Comparison of ENCODE assay signal across 26 cellular contexts in genomic region chr2:190462611-190463010, GRCh38. TPM values are rescaled to one million over a fixed set of nuclear protein-coding genes. Genes with fewer than 3 reads are reported as not detected.
DNase-seq lines count a peak whose midpoint lies in the region; ATAC-seq, FAIRE-seq and TF ChIP-seq lines count a peak whose summit lies in the region.
"Had no signal": no experiment of that assay in that cellular context is flagged by ENCODE, and none has a peak within 500 bp of the region (broad histone marks: within the 10 kb centered on the region; RNA-seq: fewer than 3 reads in every experiment).

No MANE protein-coding gene starts in this region.

- no peak overlapping the region for H3K27ac ChIP-seq in CD4-positive, CD25-positive, alpha-beta regulatory T cell (ENCODE audit: insufficient read depth, low read length, poor library complexity, severe bottlenecking)
- H3K27ac ChIP-seq in CD4-positive, alpha-beta memory T cell (ENCODE audit: low read depth, low read length), result no peak overlapping the region
- H3K27ac ChIP-seq in Karpas-422 (ENCODE audit: low read length) (peak overlapping the region; percentile 45), K562 (ENCODE audit: extremely low read depth, low read depth, low read length) (peak overlapping the region; percentile 21)
- H3K27ac ChIP-seq: C4-2B, HL-60, RWPE1 had no signal

- TF ChIP-seq RAD21 in K562 (CRISPR knock-in tag; conservative IDR thresholded peaks at IDR 0.05 in 1 of 2, IDR thresholded peaks at IDR 0.05 in 1 of 2), result no peak

- H3K79me2 ChIP-seq in Karpas-422 (ENCODE audit: low read length), result peaks cover 92% of the 10 kb centered on the region
- H3K79me2 ChIP-seq in K562 (ENCODE audit: control insufficient read depth, insufficient read depth, low read length), result no peaks in the 10 kb centered on the region; the same call in 1 of the 3 replicates

- POLR2A ChIA-PET in CD4-positive, alpha-beta memory T cell (lab: Charles Lee; ENCODE audit: partially characterized antibody), result no interaction called here
- POLR2A ChIA-PET in K562 (lab: Yijun Ruan, JAX), result interaction anchor here (0.7 to 1.1 kb wide), 5 partner anchors 10 to 1215 kb away, joined by 3 to 4 read pairs (median 3); no protein-coding TSS in a partner anchor

- H3K9me3 ChIP-seq in CD4-positive, CD25-positive, alpha-beta regulatory T cell (ENCODE audit: control insufficient read depth in 2 of 2, low read length in 2 of 2), result no peaks in the 10 kb centered on the region
- H3K9me3 ChIP-seq in CD4-positive, alpha-beta memory T cell (ENCODE audit: control insufficient read depth in 1 of 2, low read length in 2 of 2), result no peaks in the 10 kb centered on the region
- H3K9me3 ChIP-seq in Karpas-422 (ENCODE audit: low read length), result no peaks in the 10 kb centered on the region
- H3K9me3 ChIP-seq in K562 (replicated peaks; ENCODE audit: control insufficient read depth, insufficient read depth, low read depth, low read length), result 0 out of 2 replicates have a peak, but pooled peaks cover 4% of the 10 kb centered on the region

- no peaks in the 10 kb centered on the region for H3K27me3 ChIP-seq in CD4-positive, CD25-positive, alpha-beta regulatory T cell (ENCODE audit: control insufficient read depth, insufficient read depth, low read length)
- H3K27me3 ChIP-seq in CD4-positive, alpha-beta memory T cell (ENCODE audit: insufficient read depth, low read length), result no peaks in the 10 kb centered on the region
- H3K27me3 ChIP-seq in Karpas-422 (ENCODE audit: low read length) (no peaks in the 10 kb centered on the region), K562 (ENCODE audit: control insufficient read depth in 2 of 2, insufficient read depth in 2 of 2, low read length in 2 of 2) (no peaks in the 10 kb centered on the region)

- H3K9me3 Mint-ChIP-seq in CD4-positive, CD25-positive, alpha-beta regulatory T cell, result no peaks in the 10 kb centered on the region
- H3K9me3 Mint-ChIP-seq in CD4-positive, alpha-beta memory T cell, result no peaks in the 10 kb centered on the region
- peaks cover 1% of the 10 kb centered on the region for H3K9me3 Mint-ChIP-seq in activated naive CD4-positive, alpha-beta T cell treated with anti-CD3 and anti-CD28 coated beads, Interleukin-2, amount 10 ng/mL, durations not matched to agents 7 days and 5 days
- H3K9me3 Mint-ChIP-seq: T-cell had no signal

- H3K4me2 ChIP-seq in Karpas-422 (ENCODE audit: low read depth, low read length, poor library complexity, severe bottlenecking) (no peak overlapping the region), K562 (ENCODE audit: insufficient read depth, low read length) (peak overlapping the region; percentile 30)

- no peak for ATAC-seq in CD4-positive, CD25-positive, alpha-beta regulatory T cell (ENCODE audit: low read depth in 2 of 2)
- peak; percentile 72 for ATAC-seq in K562
- ATAC-seq in GM19452 (IDR thresholded peaks at IDR 0.05; ENCODE audit: unreplicated experiment), result no peak
- ATAC-seq: Panc1, T-cell had no signal

- no peak overlapping the region for H3K4me3 ChIP-seq in CD4-positive, CD25-positive, alpha-beta regulatory T cell (ENCODE audit: low read depth, low read length)
- no peak overlapping the region for H3K4me3 ChIP-seq in CD4-positive, alpha-beta memory T cell (ENCODE audit: low read length in 2 of 2)
- H3K4me3 ChIP-seq in Karpas-422 (ENCODE audit: low read length), result no peak overlapping the region
- no peak overlapping the region for H3K4me3 ChIP-seq in K562

- no peak overlapping the region for H3K9ac ChIP-seq in Karpas-422 (ENCODE audit: low read length)
- no peak overlapping the region for H3K9ac ChIP-seq in K562 (ENCODE audit: insufficient read depth in 1 of 2, low read depth in 2 of 2, low read length in 2 of 2)

- no peak overlapping the region for H2AFZ ChIP-seq in Karpas-422 (ENCODE audit: low read length)
- H2AFZ ChIP-seq in K562 (ENCODE audit: low read depth, low read length), result no peak overlapping the region

- peaks cover 11% of the 10 kb centered on the region for H3K4me1 ChIP-seq in CD4-positive, CD25-positive, alpha-beta regulatory T cell (ENCODE audit: control insufficient read depth, insufficient read depth, low read length, poor library complexity, severe bottlenecking)
- peaks cover 57% of the 10 kb centered on the region for H3K4me1 ChIP-seq in CD4-positive, alpha-beta memory T cell (ENCODE audit: insufficient read depth, low read length)
- H3K4me1 ChIP-seq in Karpas-422 (ENCODE audit: low read length) (peaks cover 69% of the 10 kb centered on the region), K562 (replicated peaks in 1 of 2; ENCODE audit: control insufficient read depth in 2 of 2, insufficient read depth in 2 of 2, low read length in 2 of 2) (peaks cover 20 to 76% of the 10 kb centered on the region in 2 experiments)

- in situ Hi-C loops in K562 (cut with MboI), result no loop called here

- peak; percentile 87 for TF ChIP-seq EP300 in K562 (IDR thresholded peaks at IDR 0.05; ENCODE audit: low read length)

- BruUV-seq in K562 (replicated peaks; lab: Mats Ljungman, UMichigan), result no TSS peak

- peaks cover 17% of the 10 kb centered on the region for H3K36me3 ChIP-seq in CD4-positive, CD25-positive, alpha-beta regulatory T cell (ENCODE audit: control insufficient read depth, insufficient read depth, low read length)
- no peaks in the 10 kb centered on the region for H3K36me3 ChIP-seq in CD4-positive, alpha-beta memory T cell (ENCODE audit: insufficient read depth, low read length)
- H3K36me3 ChIP-seq in Karpas-422 (ENCODE audit: insufficient read depth, low read length) (no peaks in the 10 kb centered on the region), K562 (ENCODE audit: control insufficient read depth, insufficient read depth, low read length) (no peaks in the 10 kb centered on the region; the same call in 2 of the 3 replicates)

- H3K27ac Mint-ChIP-seq in CD4-positive, CD25-positive, alpha-beta regulatory T cell, result peak overlapping the region in 2 of 3 donors; percentile 60 to 66
- peak overlapping the region in 5 of 7 donors; percentile 20 to 82 (median 73) for H3K27ac Mint-ChIP-seq in CD4-positive, alpha-beta memory T cell
- H3K27ac Mint-ChIP-seq in activated naive CD4-positive, alpha-beta T cell treated with anti-CD3 and anti-CD28 coated beads, Interleukin-2, amount 10 ng/mL, durations not matched to agents 7 days and 5 days, result no peak overlapping the region
- H3K27ac Mint-ChIP-seq: B cell had no signal

- no peaks in the 10 kb centered on the region for H3K9me2 ChIP-seq in Karpas-422 (replicated peaks; ENCODE audit: insufficient read depth, low read length)

- H3K9me1 ChIP-seq in K562 (ENCODE audit: control insufficient read depth, insufficient read depth, low read length), result no peaks in the 10 kb centered on the region

- 0% methylated on average over 1 of the region's 1 CpG for WGBS in K562 (ENCODE audit: insufficient coverage, low coverage, missing lambda C conversion rate)

- DNase-seq in CD4-positive, CD25-positive, alpha-beta regulatory T cell, result no peak
- DNase-seq in CD4-positive, alpha-beta memory T cell, result no peak
- DNase-seq in Karpas-422 (no peak), K562 (ENCODE audit: extremely low read depth in 1 of 4, low spot score in 3 of 4) (peak in 2 of 4 experiments; percentile 51 to 78), cerebellar nuclear complex (lab: John Stamatoyannopoulos, UW) (no peak), NCI-H524 (lab: John Stamatoyannopoulos, UW) (no peak)
- no peak for DNase-seq in activated naive CD4-positive, alpha-beta T cell treated with anti-CD3 and anti-CD28 coated beads, Interleukin-2, amount 10 ng/mL, durations not matched to agents 7 days and 5 days
- DNase-seq: COR-L47, DMS53, Kasumi-1, MV-4-11, NCI-H1105, NCI-H146, NCI-H1930, NCI-H2107, NCI-H526 treated with DMSO at 0.1 percent for 48 hours, SHP77, T-cell had no signal

- H4K20me1 ChIP-seq in Karpas-422 (ENCODE audit: insufficient read depth, low read depth, low read length) (no peaks in the 10 kb centered on the region), K562 (replicated peaks; ENCODE audit: control insufficient read depth, insufficient read depth, low read length) (no peaks in the 10 kb centered on the region)

- peak overlapping the region in 1 of 4 donors; percentile 35 for H3K4me3 Mint-ChIP-seq in CD4-positive, CD25-positive, alpha-beta regulatory T cell
- H3K4me3 Mint-ChIP-seq in CD4-positive, alpha-beta memory T cell, result peak overlapping the region in 2 of 8 donors; percentile 20 to 40
- no peak overlapping the region for H3K4me3 Mint-ChIP-seq in activated naive CD4-positive, alpha-beta T cell treated with anti-CD3 and anti-CD28 coated beads, Interleukin-2, amount 10 ng/mL, durations not matched to agents 7 days and 5 days
- H3K4me3 Mint-ChIP-seq: B cell, T-cell had no signal

- TF ChIP-seq POLR2A in K562 (conservative IDR thresholded peaks at IDR 0.05), result no peak

- intact Hi-C loops in CD4-positive, alpha-beta memory T cell (cut with micrococcal nuclease), result no loop called here
- intact Hi-C loops in K562 (cut with micrococcal nuclease), result loop anchor here (10.0 kb wide), 1 partner anchor 58 kb away; the partner anchor contains the start of gene MFSD6

- H3K27me3 Mint-ChIP-seq in CD4-positive, CD25-positive, alpha-beta regulatory T cell, result no peaks in the 10 kb centered on the region
- no peaks in the 10 kb centered on the region for H3K27me3 Mint-ChIP-seq in CD4-positive, alpha-beta memory T cell
- H3K27me3 Mint-ChIP-seq in activated naive CD4-positive, alpha-beta T cell treated with anti-CD3 and anti-CD28 coated beads, Interleukin-2, amount 10 ng/mL, durations not matched to agents 7 days and 5 days, result no peaks in the 10 kb centered on the region
- H3K27me3 Mint-ChIP-seq: B cell, T-cell had no signal

- peaks cover 29% of the 10 kb centered on the region for H3K36me3 Mint-ChIP-seq in CD4-positive, CD25-positive, alpha-beta regulatory T cell
- peaks cover 20 to 39% of the 10 kb centered on the region in 2 donors for H3K36me3 Mint-ChIP-seq in CD4-positive, alpha-beta memory T cell
- H3K36me3 Mint-ChIP-seq in activated naive CD4-positive, alpha-beta T cell treated with anti-CD3 and anti-CD28 coated beads, Interleukin-2, amount 10 ng/mL, durations not matched to agents 7 days and 5 days, result peaks cover 27% of the 10 kb centered on the region

- H3K4me1 Mint-ChIP-seq in CD4-positive, CD25-positive, alpha-beta regulatory T cell, result peaks cover 49 to 91% (median 70%) of the 10 kb centered on the region in 4 donors
- H3K4me1 Mint-ChIP-seq in CD4-positive, alpha-beta memory T cell, result peaks cover 53 to 83% (median 70%) of the 10 kb centered on the region in 4 donors
- peaks cover 8% of the 10 kb centered on the region for H3K4me1 Mint-ChIP-seq in activated naive CD4-positive, alpha-beta T cell treated with anti-CD3 and anti-CD28 coated beads, Interleukin-2, amount 10 ng/mL, durations not matched to agents 7 days and 5 days

- 0 out of 6 replicates have a peak, but pooled peaks of 1 of the 3 experiments have one; percentile 1 for TF ChIP-seq CTCF in K562 (IDR thresholded peaks at IDR 0.05 in 2 of 3, conservative IDR thresholded peaks at IDR 0.05 in 1 of 3; ENCODE audit: insufficient read depth in 2 of 3, low read depth in 1 of 3, low read length in 3 of 3)

- CTCF ChIA-PET in CD4-positive, alpha-beta memory T cell (lab: Charles Lee; ENCODE audit: partially characterized antibody), result no interaction called here
- CTCF ChIA-PET in K562 (lab: Yijun Ruan, JAX; ENCODE audit: low intra/inter-chr PET ratio), result no interaction called here
- CTCF ChIA-PET in activated naive CD4-positive, alpha-beta T cell treated with anti-CD3 and anti-CD28 coated beads, Interleukin-2, amount 10 ng/mL, durations not matched to agents 7 days and 5 days (lab: Charles Lee), result no interaction called here

- FAIRE-seq in K562 (lab: Jason Lieb, UNC), result peak; percentile 95
- FAIRE-seq: G401.6, H54 had no signal

RNA-seq across cellular contexts. Expression of gene MFSD6, which starts 54.5 kb away (rescaled TPM):
- 67.1 TPM for total RNA-seq in CD4-positive, CD25-positive, alpha-beta regulatory T cell
- polyA plus RNA-seq in CD4-positive, CD25-positive, alpha-beta regulatory T cell, result 10 to 100 TPM; 24.0 to 38.8 (median 27.2) TPM
- 10 to 100 TPM; 38.3 to 47.5 TPM for total RNA-seq in CD4-positive, alpha-beta memory T cell
- 10 to 100 TPM in 1 of 2 donors, 1 to 10 TPM in 1; 7.7 to 29.1 TPM for polyA plus RNA-seq in CD4-positive, alpha-beta memory T cell
- total RNA-seq in Karpas-422 (2014; rRNA removed; shearing (Covaris generic); ENCODE audit: low replicate concordance), result 65.5 and 65.9 TPM in 2 replicates
- total RNA-seq in K562 (2011; cell fraction: chromatin; rRNA removed; ENCODE audit: low replicate concordance), result 23.3 and 40.4 TPM in 2 replicates
- 13.8 and 14.3 TPM in 2 replicates for total RNA-seq in K562 (2011; cell fraction: nucleolus; rRNA removed)
- total RNA-seq in K562 (2011; cell fraction: nucleoplasm; rRNA removed), result 21.7 and 22.3 TPM in 2 replicates
- total RNA-seq in K562 (2014; rRNA removed) (7.1 and 8.5 TPM in 2 replicates), K562 (2014; rRNA removed; fragmentation: Illumina TruSeq; extraction: Trizol) (3.9 and 5.3 TPM in 2 replicates), K562 (2015; rRNA removed; fragmentation: Illumina TruSeq; extraction: Trizol) (1.4 and 2.0 TPM in 2 replicates), K562 (2021) (6.3 and 6.6 TPM in 2 replicates)
- polyA plus RNA-seq in K562 (2011; rRNA removed) (2.7 and 7.9 TPM in 2 replicates), K562 (2014; fragmentation: Illumina TruSeq; extraction: Trizol) (5.1 and 6.1 TPM in 2 replicates), K562 (2014; fragmentation: Nextera tagmentation; extraction: Ambion mirVana) (1 to 10 TPM; 1.1 to 1.2 TPM), K562 (2014; rRNA removed) (4.4 and 4.6 TPM in 2 replicates)
- 4.0 and 5.7 TPM in 2 replicates for polyA plus RNA-seq in K562 (2011; cell fraction: cytosol; rRNA removed)
- polyA plus RNA-seq in K562 (2011; cell fraction: nucleus; rRNA removed), result 4.0 and 6.7 TPM in 2 replicates
- 4.0 and 5.9 TPM in 2 replicates for polyA plus RNA-seq in K562 (2012)
- polyA minus RNA-seq in K562 (2011; rRNA and poly(A)+ RNA removed), result 9.8 and 15.1 TPM in 2 replicates
- polyA minus RNA-seq in K562 (2011; cell fraction: cytosol; rRNA and poly(A)+ RNA removed), result 7.3 TPM in 2 replicates
- polyA minus RNA-seq in K562 (2011; cell fraction: nucleus; rRNA and poly(A)+ RNA removed), result 10.6 and 11.8 TPM in 2 replicates

Comparison
In these comparisons a context has a peak if more than half of its experiments do, and no peak if none do; other contexts are left out.
1. H3K27ac ChIP-seq: peak in Karpas-422 (single experiment) and K562 (single experiment); none in CD4-positive, CD25-positive, alpha-beta regulatory T cell (single experiment) and CD4-positive, alpha-beta memory T cell (single experiment).